Comparison of ENCODE assay signal across 21 cellular contexts in genomic region chr7:119949053-119949452, GRCh38.
DNase-seq lines count a peak whose midpoint lies in the region; ATAC-seq, FAIRE-seq and TF ChIP-seq lines count a peak whose summit lies in the region.
"Had no signal": no experiment of that assay in that cellular context is flagged by ENCODE, and none has a peak within 500 bp of the region (broad histone marks: within the 10 kb centered on the region; RNA-seq: fewer than 3 reads in every experiment).

No MANE protein-coding gene starts in this region.

- no peaks in the 10 kb centered on the region for H3K4me1 ChIP-seq in CD8-positive, alpha-beta memory T cell (ENCODE audit: insufficient read depth, low read length)
- H3K4me1 ChIP-seq in K562 (replicated peaks in 1 of 2; ENCODE audit: control insufficient read depth in 2 of 2, insufficient read depth in 2 of 2, low read length in 2 of 2) (peaks cover 0 to 7% of the 10 kb centered on the region in 2 experiments; a peak in 2 of 5 replicates), spleen (no peaks in the 10 kb centered on the region)
- H3K4me1 ChIP-seq: A549; BLaER1 treated with 17β-estradiol and CSF1 and Interleukin-3, amounts not matched to agents 10 nM and 100 nM had no signal

- in situ Hi-C loops in K562 (cut with MboI) = no loop called here

- H3K36me3 Mint-ChIP-seq in CD8-positive, alpha-beta memory T cell = no peaks in the 10 kb centered on the region
- no peaks in the 10 kb centered on the region for H3K36me3 Mint-ChIP-seq in activated naive CD8-positive, alpha-beta T cell treated with anti-CD3 and anti-CD28 coated beads for 36 hours
- H3K36me3 Mint-ChIP-seq: CD8-positive, alpha-beta T cell had no signal

- no peaks in the 10 kb centered on the region for H4K20me1 ChIP-seq in K562 (replicated peaks; ENCODE audit: control insufficient read depth, insufficient read depth, low read length)
- H4K20me1 ChIP-seq: BLaER1 treated with 17β-estradiol and CSF1 and Interleukin-3, amounts not matched to agents 10 nM and 100 nM had no signal

- no TSS peak for BruUV-seq in K562 (replicated peaks; lab: Mats Ljungman, UMichigan)

- peak overlapping the region; percentile 21 for H3K27ac ChIP-seq in CD8-positive, alpha-beta memory T cell (ENCODE audit: low read depth, low read length)
- peak overlapping the region; percentile 53 for H3K27ac ChIP-seq in K562 (ENCODE audit: extremely low read depth, low read depth, low read length)
- H3K27ac ChIP-seq in spleen = no peak overlapping the region
- H3K27ac ChIP-seq: 22Rv1; A549; BLaER1 treated with 17β-estradiol and CSF1 and Interleukin-3, amounts not matched to agents 10 nM and 100 nM; C4-2B had no signal

- peak overlapping the region; percentile 77 for H3K4me2 ChIP-seq in K562 (ENCODE audit: insufficient read depth, low read length)
- H3K4me2 ChIP-seq: A549; BLaER1 treated with 17β-estradiol and CSF1 and Interleukin-3, amounts not matched to agents 10 nM and 100 nM had no signal

- TF ChIP-seq POLR2A in K562 (conservative IDR thresholded peaks at IDR 0.05) (no peak; the same call in 1 of the 2 replicates), spleen (IDR thresholded peaks at IDR 0.05) (no peak)

- DNase-seq in CD8-positive, alpha-beta memory T cell = no peak
- DNase-seq in K562 (ENCODE audit: extremely low read depth in 1 of 4, low spot score in 3 of 4) = peak in 1 of 4 experiments; percentile 54
- peak; percentile 29 for DNase-seq in spleen
- DNase-seq in activated naive CD8-positive, alpha-beta T cell treated with anti-CD3 and anti-CD28 coated beads for 36 hours = no peak
- DNase-seq: AML-193; CD4-positive, alpha-beta T cell; CD8-positive, alpha-beta T cell; COR-L47; DMS79 treated with DMSO at 0.1 percent for 48 hours; GF-D8 had no signal

- 16% methylated on average over 5 of the region's 5 CpGs for WGBS in K562 (ENCODE audit: insufficient coverage, low coverage, missing lambda C conversion rate)
- 92 to 95% (median 94%) methylated on average over 5 of the region's 5 CpGs for WGBS in spleen, 5 donors

- H3K27me3 ChIP-seq in CD8-positive, alpha-beta memory T cell (ENCODE audit: insufficient read depth, low read length, poor library complexity, severe bottlenecking) = no peaks in the 10 kb centered on the region
- H3K27me3 ChIP-seq in K562 (ENCODE audit: control insufficient read depth in 2 of 2, insufficient read depth in 2 of 2, low read length in 2 of 2) = no peaks in the 10 kb centered on the region
- no peaks in the 10 kb centered on the region for H3K27me3 ChIP-seq in spleen (replicated peaks in 1 of 7)
- H3K27me3 ChIP-seq: BLaER1 treated with 17β-estradiol and CSF1 and Interleukin-3, amounts not matched to agents 10 nM and 100 nM had no signal

- no peaks in the 10 kb centered on the region for H3K36me3 ChIP-seq in CD8-positive, alpha-beta memory T cell (ENCODE audit: insufficient read depth, low read length)
- H3K36me3 ChIP-seq in K562 (ENCODE audit: control insufficient read depth, insufficient read depth, low read length) = no peaks in the 10 kb centered on the region
- no peaks in the 10 kb centered on the region for H3K36me3 ChIP-seq in spleen
- H3K36me3 ChIP-seq: BLaER1 treated with 17β-estradiol and CSF1 and Interleukin-3, amounts not matched to agents 10 nM and 100 nM had no signal

- H3K9me3 ChIP-seq in CD8-positive, alpha-beta memory T cell (ENCODE audit: low read length) = no peaks in the 10 kb centered on the region
- H3K9me3 ChIP-seq in K562 (replicated peaks; ENCODE audit: control insufficient read depth, insufficient read depth, low read depth, low read length) = peaks cover 5% of the 10 kb centered on the region; the same call in 1 of the 2 replicates
- H3K9me3 ChIP-seq in spleen = peaks cover 0 to 8% (median 0%) of the 10 kb centered on the region in 8 donors
- H3K9me3 ChIP-seq: A549; BLaER1 treated with 17β-estradiol and CSF1 and Interleukin-3, amounts not matched to agents 10 nM and 100 nM had no signal

- no peak for TF ChIP-seq EP300 in K562 (IDR thresholded peaks at IDR 0.05; ENCODE audit: low read length)

- peak; percentile 69 for ATAC-seq in K562
- ATAC-seq in HG03354 (IDR thresholded peaks at IDR 0.05; ENCODE audit: poor library complexity, severe bottlenecking, unreplicated experiment) = no peak
- no peak for ATAC-seq in GM19463 (IDR thresholded peaks at IDR 0.05; ENCODE audit: unreplicated experiment)
- ATAC-seq: A549; CD8-positive, alpha-beta T cell had no signal

- intact Hi-C loops in K562 (cut with micrococcal nuclease) = loop anchor here (5.0 kb wide), 1 partner anchor 1043 kb away; no protein-coding TSS in a partner anchor
- intact Hi-C loops in spleen (cut with DNase I; ENCODE audit: low total_unique reads) = no loop called here

- H3K9me3 Mint-ChIP-seq in CD8-positive, alpha-beta memory T cell = peaks cover 0 to 17% (median 3%) of the 10 kb centered on the region in 5 donors
- peaks cover under 1% of the 10 kb centered on the region for H3K9me3 Mint-ChIP-seq in activated naive CD8-positive, alpha-beta T cell treated with anti-CD3 and anti-CD28 coated beads for 36 hours

- no peaks in the 10 kb centered on the region for H3K9me1 ChIP-seq in K562 (ENCODE audit: control insufficient read depth, insufficient read depth, low read length)

- no peaks in the 10 kb centered on the region for H3K4me1 Mint-ChIP-seq in CD8-positive, alpha-beta memory T cell
- no peaks in the 10 kb centered on the region for H3K4me1 Mint-ChIP-seq in activated naive CD8-positive, alpha-beta T cell treated with anti-CD3 and anti-CD28 coated beads for 36 hours
- H3K4me1 Mint-ChIP-seq: B cell had no signal

- POLR2A ChIA-PET in CD8-positive, alpha-beta memory T cell (lab: Charles Lee) = no interaction called here
- POLR2A ChIA-PET in K562 (lab: Yijun Ruan, JAX) = interaction anchor here (0.7 to 1.7 kb wide), 2 partner anchors 10 to 1445 kb away, joined by 3 to 7 read pairs; no protein-coding TSS in a partner anchor

- no peaks in the 10 kb centered on the region for H3K27me3 Mint-ChIP-seq in CD8-positive, alpha-beta memory T cell
- H3K27me3 Mint-ChIP-seq in activated naive CD8-positive, alpha-beta T cell treated with anti-CD3 and anti-CD28 coated beads for 36 hours = no peaks in the 10 kb centered on the region
- H3K27me3 Mint-ChIP-seq: B cell; CD4-positive, alpha-beta T cell had no signal

- H3K9ac ChIP-seq in K562 (ENCODE audit: insufficient read depth in 1 of 2, low read depth in 2 of 2, low read length in 2 of 2) = peak overlapping the region; percentile 69 to 89; a peak in 3 of 4 replicates
- H3K9ac ChIP-seq: BLaER1 treated with 17β-estradiol and CSF1 and Interleukin-3, amounts not matched to agents 10 nM and 100 nM had no signal

- no peak for FAIRE-seq in K562 (lab: Jason Lieb, UNC)
- FAIRE-seq: A549, D721Med, G401.6, GM12891, GM19239 had no signal

- CTCF ChIA-PET in CD8-positive, alpha-beta memory T cell (lab: Charles Lee) = no interaction called here
- CTCF ChIA-PET in K562 (lab: Yijun Ruan, JAX; ENCODE audit: low intra/inter-chr PET ratio) = no interaction called here

- TF ChIP-seq CTCF in K562 (IDR thresholded peaks at IDR 0.05 in 2 of 3, conservative IDR thresholded peaks at IDR 0.05 in 1 of 3; ENCODE audit: insufficient read depth in 2 of 3, low read depth in 1 of 3, low read length in 3 of 3) = no peak
- no peak for TF ChIP-seq CTCF in spleen (IDR thresholded peaks at IDR 0.05 in 8 of 11, conservative IDR thresholded peaks at IDR 0.05 in 3 of 11)

- TF ChIP-seq RAD21 in K562 (CRISPR knock-in tag; conservative IDR thresholded peaks at IDR 0.05 in 1 of 2, IDR thresholded peaks at IDR 0.05 in 1 of 2) = no peak

- no peak overlapping the region for H3K4me3 Mint-ChIP-seq in CD8-positive, alpha-beta memory T cell
- no peak overlapping the region for H3K4me3 Mint-ChIP-seq in activated naive CD8-positive, alpha-beta T cell treated with anti-CD3 and anti-CD28 coated beads for 36 hours
- H3K4me3 Mint-ChIP-seq: B cell; CD4-positive, alpha-beta T cell; CD8-positive, alpha-beta T cell had no signal

- no peak overlapping the region for H3K4me3 ChIP-seq in CD8-positive, alpha-beta memory T cell (ENCODE audit: low read length)
- peak overlapping the region; percentile 40 for H3K4me3 ChIP-seq in K562
- no peak overlapping the region for H3K4me3 ChIP-seq in spleen
- H3K4me3 ChIP-seq: A549; BLaER1 treated with 17β-estradiol and CSF1 and Interleukin-3, amounts not matched to agents 10 nM and 100 nM had no signal

- H3K79me2 ChIP-seq in K562 (ENCODE audit: control insufficient read depth, insufficient read depth, low read length) = peaks cover 46% of the 10 kb centered on the region

- no peak overlapping the region for H3K27ac Mint-ChIP-seq in CD8-positive, alpha-beta memory T cell
- no peak overlapping the region for H3K27ac Mint-ChIP-seq in activated naive CD8-positive, alpha-beta T cell treated with anti-CD3 and anti-CD28 coated beads for 36 hours
- H3K27ac Mint-ChIP-seq: B cell; CD4-positive, alpha-beta T cell; CD8-positive, alpha-beta T cell had no signal

- H2AFZ ChIP-seq in K562 (ENCODE audit: low read depth, low read length) = peak overlapping the region; percentile 61

TF ChIP-seq in K562, 482 proteins besides CTCF, POLR2A, EP300 and RAD21 (continues in another document):
- TF ChIP-seq ZBTB7A (IDR thresholded peaks at IDR 0.05; ENCODE audit: borderline replicate concordance, control insufficient read depth, low read depth, low read length) (no peak), NFRKB (IDR thresholded peaks at IDR 0.05; ENCODE audit: low read depth) (0 out of 2 replicates have a peak, but pooled peaks have one; percentile 45), HDAC1 (IDR thresholded peaks at IDR 0.05) (0 out of 4 replicates have a peak, but pooled peaks of 1 of the 2 experiments have one; percentile 9), POLR2AphosphoS5 (IDR thresholded peaks at IDR 0.05; ENCODE audit: control insufficient read depth, insufficient read depth, low read depth, low read length) (peak; percentile 53), NR2C2 (CRISPR knock-in tag; IDR thresholded peaks at IDR 0.05) (no peak), NR2C2 (tag; IDR thresholded peaks at IDR 0.05) (0 out of 2 replicates have a peak, but pooled peaks have one; percentile 17), ATF7 (IDR thresholded peaks at IDR 0.05) (no peak), E2F6 (IDR thresholded peaks at IDR 0.05; ENCODE audit: borderline replicate concordance in 1 of 2, extremely low read depth in 1 of 2, insufficient read depth in 1 of 2, insufficient read length in 1 of 2, low read depth in 1 of 2, low read length in 1 of 2, poor library complexity in 1 of 2, severe bottlenecking in 1 of 2) (peak in 1 of 2 experiments; percentile 46)

Comparison
In these comparisons a context has a peak if more than half of its experiments do, and no peak if none do; other contexts are left out.
1. H3K27ac ChIP-seq: peak in CD8-positive, alpha-beta memory T cell (single experiment) and K562 (single experiment); none in spleen (0 of 8).